11 cellular contexts compared by ENCODE assay signal in the genomic region with DNA sequence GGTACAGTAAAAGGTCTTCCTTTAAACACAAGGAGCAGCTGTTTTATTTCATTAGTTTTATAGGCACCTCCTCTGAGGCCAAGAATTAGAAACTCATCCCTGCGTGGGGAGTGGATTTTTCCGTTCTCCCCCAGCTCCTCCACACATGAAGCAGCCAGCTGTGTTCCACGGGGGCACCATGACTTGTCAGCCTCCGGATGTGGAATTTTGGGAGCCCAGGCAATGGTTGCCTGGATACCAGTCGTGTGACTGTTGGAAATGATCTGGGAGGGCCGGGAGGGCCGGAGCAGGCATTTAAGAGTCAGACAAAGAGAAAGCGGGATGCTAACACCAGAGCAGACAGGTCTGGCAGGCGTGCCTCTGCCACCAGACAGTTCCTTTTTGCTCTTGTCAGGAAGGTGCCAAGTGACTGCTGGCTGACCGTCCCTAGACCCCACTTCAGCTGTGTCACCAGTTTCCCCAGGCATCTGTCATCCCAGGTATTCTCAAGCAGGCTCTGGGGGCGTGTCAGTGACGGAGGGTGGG. TPM values are rescaled to one million over a fixed set of nuclear protein-coding genes. Genes with fewer than 3 reads are reported as not detected.
DNase-seq lines count a peak whose midpoint lies in the region; TF ChIP-seq lines count a peak whose summit lies in the region.
"Had no signal": no experiment of that assay in that cellular context is flagged by ENCODE, and none has a peak within 500 bp of the region (broad histone marks: within the 10 kb centered on the region; RNA-seq: fewer than 3 reads in every experiment).

No MANE protein-coding gene starts in this region.

- H3K36me3 ChIP-seq in left ventricle myocardium inferior, result no peaks in the 10 kb centered on the region
- H3K36me3 ChIP-seq in ovary, result no peaks in the 10 kb centered on the region

- 17 to 20% (median 19%) methylated on average over 12 of the region's 12 CpGs for WGBS in ovary, 3 donors

- TF ChIP-seq CTCF in left ventricle myocardium inferior (IDR thresholded peaks at IDR 0.05; ENCODE audit: borderline replicate concordance) (no peak), ovary (IDR thresholded peaks at IDR 0.05) (no peak)

- H3K27ac ChIP-seq in left ventricle myocardium inferior (replicated peaks) (peak overlapping the region; percentile 90), ovary (peak overlapping the region; percentile 55 to 94)

- no peaks in the 10 kb centered on the region for H3K9me3 ChIP-seq in left ventricle myocardium inferior (replicated peaks)
- no peaks in the 10 kb centered on the region for H3K9me3 ChIP-seq in ovary

- DNase-seq in AG08395 (ENCODE audit: low spot score), result peak; percentile 81
- peak; percentile 35 for DNase-seq in astrocyte of the hippocampus (ENCODE audit: low read depth, low spot score)
- peak; percentile 76 for DNase-seq in left ventricle myocardium inferior
- DNase-seq in ovary, result peak; percentile 82 to 90 (median 85)
- no peak for DNase-seq in SW480 (ENCODE audit: low spot score)
- no peak for DNase-seq in HuH-7 (ENCODE audit: low spot score)
- DNase-seq in activated T-cell treated with anti-CD3 and anti-CD28 coated beads for 4 hours, result no peak
- no peak for DNase-seq in NCI-H524 (lab: John Stamatoyannopoulos, UW)
- DNase-seq: AML-193; NCI-H2171; stimulated activated naive CD8-positive, alpha-beta T cell treated with anti-CD3 and anti-CD28 coated beads, Interleukin-15, Interleukin-2, amounts not matched to agents 100 U/mL and 50 U/mL, for 24 hours had no signal

- H3K27me3 ChIP-seq in left ventricle myocardium inferior (ENCODE audit: low read depth) (no peaks in the 10 kb centered on the region), ovary (no peaks in the 10 kb centered on the region)

- no peak for TF ChIP-seq EP300 in ovary (IDR thresholded peaks at IDR 0.05)

- TF ChIP-seq POLR2A in ovary (IDR thresholded peaks at IDR 0.05), result no peak

- intact Hi-C loops in left ventricle myocardium inferior (cut with micrococcal nuclease) (no loop called here), ovary (cut with DNase I) (no loop called here)

- peak overlapping the region; percentile 36 for H3K4me3 ChIP-seq in left ventricle myocardium inferior
- no peak overlapping the region for H3K4me3 ChIP-seq in ovary

- H3K4me1 ChIP-seq in left ventricle myocardium inferior (peaks cover 77% of the 10 kb centered on the region), ovary (ENCODE audit: insufficient read depth) (peaks cover 46% of the 10 kb centered on the region)

RNA-seq across cellular contexts. Expression of gene CDC42EP2, which starts 15.9 kb away (rescaled TPM):
- total RNA-seq in left ventricle myocardium inferior (11.3 TPM), ovary (10 to 100 TPM; 13.7 to 46.9 (median 20.1) TPM)
- 1 to 10 TPM in 1 of 2 donors, under 1 TPM in 1; 0.48 to 8.0 TPM for polyA plus RNA-seq in ovary

RNA-seq across cellular contexts. Expression of gene DPF2, which starts 34.9 kb away (rescaled TPM):
- 40.6 TPM for total RNA-seq in left ventricle myocardium inferior
- total RNA-seq in ovary, result 10 to 100 TPM; 49.7 to 99.1 (median 85.4) TPM
- polyA plus RNA-seq in ovary, result 10 to 100 TPM; 52.0 to 78.4 TPM

RNA-seq across cellular contexts. Expression of gene POLA2, which starts 37.0 kb away (rescaled TPM):
- total RNA-seq in left ventricle myocardium inferior (3.8 TPM), ovary (10 to 100 TPM in 3 of 7 donors, 1 to 10 TPM in 4; 4.5 to 10.4 (median 8.6) TPM)
- polyA plus RNA-seq in ovary, result 10 to 100 TPM in 1 of 2 donors, 1 to 10 TPM in 1; 8.6 to 13.3 TPM

RNA-seq across cellular contexts. Expression of gene TIGD3, which starts 55.8 kb away (rescaled TPM):
- total RNA-seq in left ventricle myocardium inferior, result 0.44 TPM
- under 1 TPM in 6 of 7 donors, not detected in 1; 0.11 to 0.72 (median 0.34) TPM for total RNA-seq in ovary
- polyA plus RNA-seq in ovary, result under 1 TPM in 1 of 2 donors, not detected in 1; 0.31 TPM

Comparison
In these comparisons a context has a peak if more than half of its experiments do, and no peak if none do; other contexts are left out.
1. DNase-seq: peak in AG08395 (single experiment), astrocyte of the hippocampus (single experiment), left ventricle myocardium inferior (single experiment) and ovary (5 of 5); none in SW480 (single experiment), HuH-7 (single experiment), activated T-cell treated with anti-CD3 and anti-CD28 coated beads for 4 hours (single experiment) and NCI-H524 (0 of 2).